13 cellular contexts compared by ENCODE assay signal in genomic region chr15:62935300-62936081, GRCh38.
DNase-seq lines count a peak whose midpoint lies in the region; TF ChIP-seq lines count a peak whose summit lies in the region.
"Had no signal": no experiment of that assay in that cellular context is flagged by ENCODE, and none has a peak within 500 bp of the region (broad histone marks: within the 10 kb centered on the region; RNA-seq: fewer than 3 reads in every experiment).

No MANE protein-coding gene starts in this region.

- H3K9me3 ChIP-seq in smooth muscle cell (replicated peaks; ENCODE audit: low read depth) = no peaks in the 10 kb centered on the region

- H3K79me2 ChIP-seq in smooth muscle cell (ENCODE audit: low read depth) = no peaks in the 10 kb centered on the region

- TF ChIP-seq CTCF in LNCaP clone FGC (IDR thresholded peaks at IDR 0.05; ENCODE audit: control insufficient read depth, extremely low read depth, insufficient read depth) = no peak
- no peak for TF ChIP-seq CTCF in smooth muscle cell (IDR thresholded peaks at IDR 0.05; ENCODE audit: borderline replicate concordance, insufficient read depth, poor library complexity, severe bottlenecking)

- H4K20me1 ChIP-seq in smooth muscle cell (ENCODE audit: low read depth) = no peaks in the 10 kb centered on the region

- no peaks in the 10 kb centered on the region for H3K4me1 ChIP-seq in smooth muscle cell (ENCODE audit: low read depth)

- 52% methylated on average over 12 of the region's 12 CpGs for WGBS in smooth muscle cell (ENCODE audit: low lambda C conversion rate)

- no peaks in the 10 kb centered on the region for H3K27me3 ChIP-seq in smooth muscle cell (ENCODE audit: low read depth)

- no peak overlapping the region for H3K9ac ChIP-seq in smooth muscle cell (ENCODE audit: low read depth)

- H3K4me2 ChIP-seq in smooth muscle cell = no peak overlapping the region

- peaks cover 27% of the 10 kb centered on the region for H3F3A ChIP-seq in smooth muscle cell (ENCODE audit: low read depth)

- no peak overlapping the region for H3K4me3 ChIP-seq in LNCaP clone FGC (ENCODE audit: low read depth, low read length)
- no peak overlapping the region for H3K4me3 ChIP-seq in smooth muscle cell

- H3K36me3 ChIP-seq in smooth muscle cell (ENCODE audit: low read depth) = no peaks in the 10 kb centered on the region

- peak overlapping the region; percentile 37 for H3K27ac ChIP-seq in smooth muscle cell (ENCODE audit: low read depth)
- H3K27ac ChIP-seq: 22Rv1 had no signal

- DNase-seq in NCI-H2029 (lab: John Stamatoyannopoulos, UW) = peak; percentile 2
- no peak for DNase-seq in NCI-H2029 treated with DMSO at 0.1 percent for 48 hours (lab: John Stamatoyannopoulos, UW)
- peak; percentile 26 for DNase-seq in LNCaP clone FGC (ENCODE audit: low read depth)
- DNase-seq in dermis blood vessel endothelial cell = peak; percentile 42
- DNase-seq in smooth muscle cell (lab: John Stamatoyannopoulos, UW; ENCODE audit: unreplicated experiment) = no peak
- no peak for DNase-seq in D341Med (ENCODE audit: low spot score)
- no peak for DNase-seq in ecto neural progenitor cell (ENCODE audit: low spot score)
- DNase-seq in DMS 273 (lab: John Stamatoyannopoulos, UW; ENCODE audit: unreplicated experiment) = no peak
- DNase-seq: activated naive CD4-positive, alpha-beta T cell; CD8-positive, alpha-beta memory T cell; left ventricle myocardium superior; NCI-H1105 treated with DMSO at 0.1 percent for 48 hours had no signal

- H2AFZ ChIP-seq in smooth muscle cell (ENCODE audit: low read depth) = peak overlapping the region; percentile 75

Comparison
In these comparisons a context has a peak if more than half of its experiments do, and no peak if none do; other contexts are left out.
1. DNase-seq: peak in NCI-H2029 (single experiment), LNCaP clone FGC (single experiment) and dermis blood vessel endothelial cell (single experiment); none in NCI-H2029 treated with DMSO at 0.1 percent for 48 hours (single experiment), smooth muscle cell (single experiment), D341Med (single experiment), ecto neural progenitor cell (single experiment) and DMS 273 (single experiment).